1 cellular context compared by ENCODE assay signal in the genomic region with DNA sequence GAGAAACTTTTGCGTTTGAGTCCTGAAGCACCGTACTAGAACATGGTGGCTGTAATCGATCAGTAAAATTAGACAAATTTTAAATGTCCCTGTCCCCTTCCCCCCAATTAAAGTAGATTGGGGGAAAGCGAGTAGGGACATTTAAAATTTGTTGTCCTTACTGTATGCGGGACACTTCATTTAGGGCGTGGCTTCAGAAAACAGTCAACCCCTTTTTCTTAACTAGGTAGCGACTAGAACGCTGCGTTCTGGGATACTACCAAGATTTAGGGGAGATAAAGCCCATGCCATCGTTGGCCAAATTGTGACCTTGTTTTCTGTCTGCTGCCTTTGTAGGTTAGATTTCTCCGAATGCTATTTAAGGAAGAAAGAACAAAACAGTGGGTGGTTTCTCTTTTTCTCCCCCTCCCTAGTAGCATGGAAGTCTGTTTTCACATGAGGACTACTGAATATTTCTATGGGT.
TF ChIP-seq lines count a peak whose summit lies in the region.

No MANE protein-coding gene starts in this region.

TF ChIP-seq in K562, 482 proteins besides CTCF, POLR2A, EP300 and RAD21 (continued from another document):
- peak; percentile 15 for TF ChIP-seq PRDM10 (IDR thresholded peaks at IDR 0.05; ENCODE audit: partially characterized antibody)
- no peak for TF ChIP-seq ZNF224 (CRISPR knock-in tag; IDR thresholded peaks at IDR 0.05)
- no peak for TF ChIP-seq PTBP1 (IDR thresholded peaks at IDR 0.05; ENCODE audit: low read depth, low read length)
- TF ChIP-seq RBM34 (IDR thresholded peaks at IDR 0.05; ENCODE audit: borderline replicate concordance, insufficient read depth, low read length) = no peak
- TF ChIP-seq, protein P1, sequence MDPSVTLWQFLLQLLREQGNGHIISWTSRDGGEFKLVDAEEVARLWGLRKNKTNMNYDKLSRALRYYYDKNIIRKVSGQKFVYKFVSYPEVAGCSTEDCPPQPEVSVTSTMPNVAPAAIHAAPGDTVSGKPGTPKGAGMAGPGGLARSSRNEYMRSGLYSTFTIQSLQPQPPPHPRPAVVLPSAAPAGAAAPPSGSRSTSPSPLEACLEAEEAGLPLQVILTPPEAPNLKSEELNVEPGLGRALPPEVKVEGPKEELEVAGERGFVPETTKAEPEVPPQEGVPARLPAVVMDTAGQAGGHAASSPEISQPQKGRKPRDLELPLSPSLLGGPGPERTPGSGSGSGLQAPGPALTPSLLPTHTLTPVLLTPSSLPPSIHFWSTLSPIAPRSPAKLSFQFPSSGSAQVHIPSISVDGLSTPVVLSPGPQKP (CRISPR knock-in tag; IDR thresholded peaks at IDR 0.05) = no peak
- TF ChIP-seq FOS (IDR thresholded peaks at IDR 0.05; ENCODE audit: extremely low read depth, insufficient read length) = no peak
- TF ChIP-seq NR2F6 (CRISPR knock-in tag; IDR thresholded peaks at IDR 0.05) = no peak
- no peak for TF ChIP-seq MIER1 (IDR thresholded peaks at IDR 0.05; ENCODE audit: low read depth)
- no peak for TF ChIP-seq CCNT2 (IDR thresholded peaks at IDR 0.05; ENCODE audit: borderline replicate concordance, extremely low read depth, insufficient read length, low read depth, low read length)
- no peak for TF ChIP-seq BRD9 (IDR thresholded peaks at IDR 0.05; ENCODE audit: low read depth, partially characterized antibody)
- no peak for TF ChIP-seq SPI1 (IDR thresholded peaks at IDR 0.05; ENCODE audit: borderline replicate concordance, low read depth, low read length)
- no peak for TF ChIP-seq EP400 (IDR thresholded peaks at IDR 0.05)
